ENCODE assay signal across 9 cellular contexts in genomic region chr3:152444029-152444641, GRCh38.
DNase-seq lines count a peak whose midpoint lies in the region; ATAC-seq and TF ChIP-seq lines count a peak whose summit lies in the region.
"Had no signal": no experiment of that assay in that cellular context is flagged by ENCODE, and none has a peak within 500 bp of the region (broad histone marks: within the 10 kb centered on the region; RNA-seq: fewer than 3 reads in every experiment).

No MANE protein-coding gene starts in this region.

- in situ Hi-C loops in T47D (cut with HindIII; ENCODE audit: low pct_unique_long_range_greater_than_20kb, low sequenced_read_pairs) = no loop called here

- H3K4me1 ChIP-seq in thyroid gland = peaks cover 4 to 7% of the 10 kb centered on the region in 2 donors
- H3K4me1 ChIP-seq: SJCRH30 had no signal

- TF ChIP-seq POLR2A in thyroid gland (IDR thresholded peaks at IDR 0.05) = no peak

- H3K27me3 Mint-ChIP-seq in CD4-positive, alpha-beta T cell = no peaks in the 10 kb centered on the region

- WGBS in thyroid gland, 2 donors = 33 to 34% methylated on average over 8 of the region's 8 CpGs

- DNase-seq in CD4-positive, alpha-beta T cell = no peak
- DNase-seq in NCI-H526 (lab: John Stamatoyannopoulos, UW) (peak; percentile 73 to 84), T47D (ENCODE audit: low read depth in 1 of 2, low spot score in 1 of 2) (peak; percentile 16 to 79), kidney epithelial cell (ENCODE audit: low read depth) (peak; percentile 18), thyroid gland (no peak), MG63 (no peak)

- intact Hi-C loops in CD4-positive, alpha-beta T cell (cut with DNase I, micrococcal nuclease) = loop anchor here in 1 of 2 experiments (1.0 to 5.0 kb wide), 5 partner anchors 42 to 417 kb away; no protein-coding TSS in a partner anchor
- intact Hi-C loops in thyroid gland (cut with DNase I) = loop anchor here (10.0 kb wide), 1 partner anchor 179 kb away; the partner anchor contains the start of gene MBNL1

- H3K27me3 ChIP-seq in CD4-positive, alpha-beta T cell (ENCODE audit: control insufficient read depth, insufficient read depth, low read length) = no peaks in the 10 kb centered on the region
- H3K27me3 ChIP-seq in kidney epithelial cell (ENCODE audit: control insufficient read depth, insufficient read depth, low read length) (no peaks in the 10 kb centered on the region), thyroid gland (no peaks in the 10 kb centered on the region), MG63 (no peaks in the 10 kb centered on the region)
- H3K27me3 ChIP-seq: SJCRH30 had no signal

- H3K9me3 ChIP-seq in CD4-positive, alpha-beta T cell (ENCODE audit: control insufficient read depth, low read length) = no peaks in the 10 kb centered on the region
- H3K9me3 ChIP-seq in thyroid gland (no peaks in the 10 kb centered on the region), MG63 (no peaks in the 10 kb centered on the region)
- H3K9me3 ChIP-seq: SJCRH30 had no signal

- peak overlapping the region; percentile 73 for H3K27ac Mint-ChIP-seq in CD4-positive, alpha-beta T cell

- ATAC-seq in CD4-positive, alpha-beta T cell (ENCODE audit: poor library complexity) = peak; percentile 57
- ATAC-seq in GM18868 (IDR thresholded peaks at IDR 0.05; ENCODE audit: unreplicated experiment) = peak; percentile 37
- no peak for ATAC-seq in activated CD4-positive, CD25-positive, alpha-beta regulatory T cell treated with anti-CD3 and anti-CD28 coated beads, Interleukin-2, amount 50 U/mL, for 24 hours

- peak overlapping the region; percentile 41 for H3K27ac ChIP-seq in CD4-positive, alpha-beta T cell (ENCODE audit: low read depth, low read length)
- no peak overlapping the region for H3K27ac ChIP-seq in thyroid gland
- H3K27ac ChIP-seq: SJCRH30 had no signal

- H3K9me3 Mint-ChIP-seq in CD4-positive, alpha-beta T cell = no peaks in the 10 kb centered on the region

- H3K4me3 ChIP-seq in kidney epithelial cell (ENCODE audit: low read depth, low read length) = no peak overlapping the region
- H3K4me3 ChIP-seq in thyroid gland (replicated peaks in 1 of 3) = no peak overlapping the region
- no peak overlapping the region for H3K4me3 ChIP-seq in MG63
- H3K4me3 ChIP-seq: SJCRH30 had no signal

- CTCF ChIA-PET in CD4-positive, alpha-beta T cell (lab: Charles Lee) = interaction anchor here (0.6 to 2.4 kb wide), 24 partner anchors 9 to 417 kb away, joined by 3 to 17 read pairs (median 4); partner anchors contain the start of gene MBNL1

- TF ChIP-seq CTCF in CD4-positive, alpha-beta T cell (IDR thresholded peaks at IDR 0.05) = peak; percentile 70
- peak; percentile 54 for TF ChIP-seq CTCF in kidney epithelial cell (IDR thresholded peaks at IDR 0.05; ENCODE audit: insufficient read depth, low read length, poor library complexity, severe bottlenecking)
- peak; percentile 26 to 84 (median 54) for TF ChIP-seq CTCF in thyroid gland (IDR thresholded peaks at IDR 0.05)

- H3K4me3 Mint-ChIP-seq in CD4-positive, alpha-beta T cell = peak overlapping the region; percentile 12

- POLR2A ChIA-PET in CD4-positive, alpha-beta T cell (lab: Charles Lee) = interaction anchor here (0.7 to 2.7 kb wide), 9 partner anchors 9 to 372 kb away, joined by 3 to 13 read pairs (median 3); partner anchors contain the start of gene MBNL1

- H3K4me1 Mint-ChIP-seq in CD4-positive, alpha-beta T cell (ENCODE audit: low read depth) = peaks cover 79% of the 10 kb centered on the region

- H3K36me3 ChIP-seq in kidney epithelial cell (ENCODE audit: control insufficient read depth, insufficient read depth, low read length) (no peaks in the 10 kb centered on the region), thyroid gland (no peaks in the 10 kb centered on the region), MG63 (peaks cover 70% of the 10 kb centered on the region)

- peaks cover 73% of the 10 kb centered on the region for H3K36me3 Mint-ChIP-seq in CD4-positive, alpha-beta T cell (ENCODE audit: low read depth)

Comparison
In these comparisons a context has a peak if more than half of its experiments do, and no peak if none do; other contexts are left out.
1. ATAC-seq: peak in CD4-positive, alpha-beta T cell (single experiment) and GM18868 (single experiment); none in activated CD4-positive, CD25-positive, alpha-beta regulatory T cell treated with anti-CD3 and anti-CD28 coated beads, Interleukin-2, amount 50 U/mL, for 24 hours (0 of 2).
2. DNase-seq: peak in NCI-H526 (2 of 2), T47D (2 of 2) and kidney epithelial cell (single experiment); none in CD4-positive, alpha-beta T cell (0 of 10), thyroid gland (0 of 2) and MG63 (single experiment).
3. Peak in every context shown above with its lines, with median percentiles within 50 percentile points of each other: CTCF ChIP-seq.